Comparison of ENCODE assay signal across 1 cellular context in the genomic region with DNA sequence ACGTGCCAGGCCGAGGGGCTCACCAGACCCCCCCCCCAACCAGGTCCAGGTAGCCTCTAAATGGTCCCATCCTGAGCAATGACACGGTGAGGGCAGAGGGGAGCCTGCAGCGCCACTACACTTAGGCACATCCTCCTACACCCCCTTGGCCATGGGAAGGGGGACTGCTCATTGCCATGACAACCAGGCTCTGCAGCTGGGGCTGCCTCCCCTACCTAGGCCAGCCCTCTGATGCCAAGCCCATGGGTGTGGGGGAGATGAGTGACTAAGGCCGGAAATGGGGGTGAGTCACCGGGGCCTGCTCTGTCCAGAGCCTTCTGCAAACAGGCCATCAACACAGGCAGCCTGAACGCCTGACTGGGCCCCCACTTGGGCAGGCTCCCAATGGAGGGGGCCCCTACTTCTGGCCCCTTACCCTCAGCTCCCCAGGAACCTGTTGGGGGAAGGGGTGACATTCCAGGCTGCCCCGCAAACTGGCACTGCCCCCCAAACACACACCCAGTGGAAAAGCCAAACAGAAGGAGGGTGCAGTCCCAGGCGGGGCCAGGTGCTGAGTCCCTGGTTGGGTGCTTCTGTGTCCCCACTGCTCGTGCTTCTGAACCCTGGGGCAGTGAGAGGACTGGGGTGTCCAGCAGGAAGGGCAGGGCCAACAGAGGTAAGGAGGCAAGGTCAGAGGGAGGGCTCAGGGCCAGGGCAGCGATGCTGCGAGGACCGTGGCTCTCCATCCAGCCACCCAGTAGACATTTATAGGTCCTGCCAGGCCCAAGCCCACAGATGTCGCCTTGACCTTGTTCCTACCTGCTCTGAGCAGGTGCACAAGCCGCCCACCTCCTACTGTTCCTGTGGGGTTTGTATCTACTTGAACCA.
A peak's percentile ranks its signal among the peaks of the same experiment; 100 is the strongest.
TF ChIP-seq lines count a peak whose summit lies in the region.

No MANE protein-coding gene starts in this region.

TF ChIP-seq in HepG2, 621 proteins besides CTCF, POLR2A, EP300 and RAD21 (continued from another document and continues in another):
- TF ChIP-seq, protein P1, sequence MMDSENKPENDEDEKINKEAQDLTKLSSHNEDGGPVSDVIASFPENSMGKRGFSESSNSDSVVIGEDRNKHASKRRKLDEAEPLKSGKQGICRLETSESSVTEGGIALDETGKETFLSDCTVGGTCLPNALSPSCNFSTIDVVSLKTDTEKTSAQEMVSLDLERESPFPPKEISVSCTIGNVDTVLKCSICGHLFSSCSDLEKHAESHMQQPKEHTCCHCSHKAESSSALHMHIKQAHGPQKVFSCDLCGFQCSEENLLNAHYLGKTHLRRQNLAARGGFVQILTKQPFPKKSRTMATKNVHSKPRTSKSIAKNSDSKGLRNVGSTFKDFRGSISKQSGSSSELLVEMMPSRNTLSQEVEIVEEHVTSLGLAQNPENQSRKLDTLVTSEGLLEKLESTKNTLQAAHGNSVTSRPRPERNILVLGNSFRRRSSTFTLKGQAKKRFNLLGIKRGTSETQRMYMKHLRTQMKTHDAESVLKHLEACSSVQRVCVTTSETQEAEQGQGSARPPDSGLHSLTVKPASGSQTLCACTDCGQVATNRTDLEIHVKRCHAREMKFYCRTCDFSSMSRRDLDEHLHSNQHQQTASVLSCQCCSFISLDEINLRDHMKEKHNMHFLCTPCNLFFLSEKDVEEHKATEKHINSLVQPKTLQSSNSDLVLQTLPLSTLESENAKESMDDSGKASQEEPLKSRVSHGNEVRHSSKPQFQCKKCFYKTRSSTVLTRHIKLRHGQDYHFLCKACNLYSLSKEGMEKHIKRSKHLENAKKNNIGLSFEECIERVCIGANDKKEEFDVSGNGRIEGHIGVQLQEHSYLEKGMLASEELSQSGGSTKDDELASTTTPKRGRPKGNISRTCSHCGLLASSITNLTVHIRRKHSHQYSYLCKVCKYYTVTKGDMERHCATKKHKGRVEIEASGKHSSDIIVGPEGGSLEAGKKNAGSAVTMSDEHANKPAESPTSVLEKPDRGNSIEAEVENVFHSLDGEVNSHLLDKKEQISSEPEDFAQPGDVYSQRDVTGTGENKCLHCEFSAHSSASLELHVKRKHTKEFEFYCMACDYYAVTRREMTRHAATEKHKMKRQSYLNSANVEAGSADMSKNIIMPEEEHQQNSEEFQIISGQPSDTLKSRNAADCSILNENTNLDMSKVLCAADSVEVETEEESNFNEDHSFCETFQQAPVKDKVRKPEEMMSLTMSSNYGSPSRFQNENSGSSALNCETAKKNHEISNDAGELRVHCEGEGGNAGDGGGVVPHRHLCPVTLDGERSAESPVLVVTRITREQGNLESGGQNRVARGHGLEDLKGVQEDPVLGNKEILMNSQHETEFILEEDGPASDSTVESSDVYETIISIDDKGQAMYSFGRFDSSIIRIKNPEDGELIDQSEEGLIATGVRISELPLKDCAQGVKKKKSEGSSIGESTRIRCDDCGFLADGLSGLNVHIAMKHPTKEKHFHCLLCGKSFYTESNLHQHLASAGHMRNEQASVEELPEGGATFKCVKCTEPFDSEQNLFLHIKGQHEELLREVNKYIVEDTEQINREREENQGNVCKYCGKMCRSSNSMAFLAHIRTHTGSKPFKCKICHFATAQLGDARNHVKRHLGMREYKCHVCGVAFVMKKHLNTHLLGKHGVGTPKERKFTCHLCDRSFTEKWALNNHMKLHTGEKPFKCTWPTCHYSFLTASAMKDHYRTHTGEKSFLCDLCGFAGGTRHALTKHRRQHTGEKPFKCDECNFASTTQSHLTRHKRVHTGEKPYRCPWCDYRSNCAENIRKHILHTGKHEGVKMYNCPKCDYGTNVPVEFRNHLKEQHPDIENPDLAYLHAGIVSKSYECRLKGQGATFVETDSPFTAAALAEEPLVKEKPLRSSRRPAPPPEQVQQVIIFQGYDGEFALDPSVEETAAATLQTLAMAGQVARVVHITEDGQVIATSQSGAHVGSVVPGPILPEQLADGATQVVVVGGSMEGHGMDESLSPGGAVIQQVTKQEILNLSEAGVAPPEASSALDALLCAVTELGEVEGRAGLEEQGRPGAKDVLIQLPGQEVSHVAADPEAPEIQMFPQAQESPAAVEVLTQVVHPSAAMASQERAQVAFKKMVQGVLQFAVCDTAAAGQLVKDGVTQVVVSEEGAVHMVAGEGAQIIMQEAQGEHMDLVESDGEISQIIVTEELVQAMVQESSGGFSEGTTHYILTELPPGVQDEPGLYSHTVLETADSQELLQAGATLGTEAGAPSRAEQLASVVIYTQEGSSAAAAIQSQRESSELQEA (CRISPR knock-in tag; IDR thresholded peaks at IDR 0.05; ENCODE audit: not compliant biosample characterization) = peak; percentile 77
- TF ChIP-seq PHB2 (IDR thresholded peaks at IDR 0.05; ENCODE audit: partially characterized antibody) (no peak), HMG20B (CRISPR knock-in tag; conservative IDR thresholded peaks at IDR 0.05) (0 out of 2 replicates have a peak, but pooled peaks have one; percentile 26), SP4 (CRISPR knock-in tag; IDR thresholded peaks at IDR 0.05) (no peak; the same call in 1 of the 2 replicates), RFX3 (CRISPR knock-in tag; IDR thresholded peaks at IDR 0.05) (peak; percentile 87), NFE2L2 (IDR thresholded peaks at IDR 0.05; ENCODE audit: low read length) (no peak), RXRB (CRISPR knock-in tag; IDR thresholded peaks at IDR 0.05; ENCODE audit: borderline replicate concordance) (peak; percentile 69; the same call in 1 of the 2 replicates), TOE1 (CRISPR knock-in tag; IDR thresholded peaks at IDR 0.05) (no peak), TMF1 (CRISPR knock-in tag; IDR thresholded peaks at IDR 0.05; ENCODE audit: low read depth) (no peak), MXI1 (IDR thresholded peaks at IDR 0.05; ENCODE audit: borderline replicate concordance, low read depth, low read length) (peak; percentile 42; the same call in 1 of the 3 replicates), KAT8 (CRISPR knock-in tag; IDR thresholded peaks at IDR 0.05) (peak; percentile 39; the same call in 1 of the 2 replicates), ZNF850 (CRISPR knock-in tag; conservative IDR thresholded peaks at IDR 0.05) (no peak), U2AF2 (IDR thresholded peaks at IDR 0.05; ENCODE audit: low read depth, low read length) (peak; percentile 93; the same call in 1 of the 2 replicates), TAF1 (CRISPR knock-in tag; IDR thresholded peaks at IDR 0.05) (peak; percentile 44; the same call in 1 of the 2 replicates), YEATS2 (CRISPR knock-in tag; IDR thresholded peaks at IDR 0.05; ENCODE audit: borderline replicate concordance) (peak; percentile 59; the same call in 1 of the 2 replicates), SOX5 (CRISPR knock-in tag; IDR thresholded peaks at IDR 0.05; ENCODE audit: borderline replicate concordance) (peak; percentile 14), CEBPG (CRISPR knock-in tag; IDR thresholded peaks at IDR 0.05) (no peak), SP1 (IDR thresholded peaks at IDR 0.05) (no peak), SP1 (CRISPR knock-in tag; IDR thresholded peaks at IDR 0.05) (peak; percentile 41; the same call in 1 of the 2 replicates), CHD2 (IDR thresholded peaks at IDR 0.05; ENCODE audit: low read depth, low read length) (no peak), ZNF20 (CRISPR knock-in tag; IDR thresholded peaks at IDR 0.05) (no peak), ZBTB1 (CRISPR knock-in tag; IDR thresholded peaks at IDR 0.05; ENCODE audit: borderline replicate concordance) (no peak), ZNF264 (CRISPR knock-in tag; IDR thresholded peaks at IDR 0.05) (no peak; the same call in 1 of the 2 replicates), ZFP41 (CRISPR knock-in tag; IDR thresholded peaks at IDR 0.05; ENCODE audit: borderline replicate concordance) (no peak), SALL2 (CRISPR knock-in tag; IDR thresholded peaks at IDR 0.05) (no peak), ZNF776 (CRISPR knock-in tag; IDR thresholded peaks at IDR 0.05) (peak; percentile 88; the same call in 1 of the 2 replicates), ATRX (CRISPR knock-in tag; IDR thresholded peaks at IDR 0.05; ENCODE audit: borderline replicate concordance) (no peak), NFATC3 (CRISPR knock-in tag; IDR thresholded peaks at IDR 0.05) (peak; percentile 92; the same call in 1 of the 2 replicates), NAIF1 (CRISPR knock-in tag; IDR thresholded peaks at IDR 0.05; ENCODE audit: borderline replicate concordance) (no peak), ISX (CRISPR knock-in tag; conservative IDR thresholded peaks at IDR 0.05) (no peak), KDM2A (CRISPR knock-in tag; IDR thresholded peaks at IDR 0.05; ENCODE audit: borderline replicate concordance, low read depth) (no peak; the same call in 1 of the 2 replicates), MED1 (CRISPR knock-in tag; IDR thresholded peaks at IDR 0.05) (peak; percentile 65; the same call in 1 of the 2 replicates), NCOR1 (IDR thresholded peaks at IDR 0.05; ENCODE audit: borderline replicate concordance, low read length) (no peak), ZNF562 (CRISPR knock-in tag; IDR thresholded peaks at IDR 0.05; ENCODE audit: borderline replicate concordance) (no peak), BRCA1 (CRISPR knock-in tag; IDR thresholded peaks at IDR 0.05) (no peak)
- TF ChIP-seq, protein P2, sequence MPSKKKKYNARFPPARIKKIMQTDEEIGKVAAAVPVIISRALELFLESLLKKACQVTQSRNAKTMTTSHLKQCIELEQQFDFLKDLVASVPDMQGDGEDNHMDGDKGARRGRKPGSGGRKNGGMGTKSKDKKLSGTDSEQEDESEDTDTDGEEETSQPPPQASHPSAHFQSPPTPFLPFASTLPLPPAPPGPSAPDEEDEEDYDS (CRISPR knock-in tag; IDR thresholded peaks at IDR 0.05) = peak; percentile 42; the same call in 1 of the 2 replicates
- TF ChIP-seq, protein P3, sequence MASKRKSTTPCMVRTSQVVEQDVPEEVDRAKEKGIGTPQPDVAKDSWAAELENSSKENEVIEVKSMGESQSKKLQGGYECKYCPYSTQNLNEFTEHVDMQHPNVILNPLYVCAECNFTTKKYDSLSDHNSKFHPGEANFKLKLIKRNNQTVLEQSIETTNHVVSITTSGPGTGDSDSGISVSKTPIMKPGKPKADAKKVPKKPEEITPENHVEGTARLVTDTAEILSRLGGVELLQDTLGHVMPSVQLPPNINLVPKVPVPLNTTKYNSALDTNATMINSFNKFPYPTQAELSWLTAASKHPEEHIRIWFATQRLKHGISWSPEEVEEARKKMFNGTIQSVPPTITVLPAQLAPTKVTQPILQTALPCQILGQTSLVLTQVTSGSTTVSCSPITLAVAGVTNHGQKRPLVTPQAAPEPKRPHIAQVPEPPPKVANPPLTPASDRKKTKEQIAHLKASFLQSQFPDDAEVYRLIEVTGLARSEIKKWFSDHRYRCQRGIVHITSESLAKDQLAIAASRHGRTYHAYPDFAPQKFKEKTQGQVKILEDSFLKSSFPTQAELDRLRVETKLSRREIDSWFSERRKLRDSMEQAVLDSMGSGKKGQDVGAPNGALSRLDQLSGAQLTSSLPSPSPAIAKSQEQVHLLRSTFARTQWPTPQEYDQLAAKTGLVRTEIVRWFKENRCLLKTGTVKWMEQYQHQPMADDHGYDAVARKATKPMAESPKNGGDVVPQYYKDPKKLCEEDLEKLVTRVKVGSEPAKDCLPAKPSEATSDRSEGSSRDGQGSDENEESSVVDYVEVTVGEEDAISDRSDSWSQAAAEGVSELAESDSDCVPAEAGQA (IDR thresholded peaks at IDR 0.05; ENCODE audit: low read depth) = no peak
- TF ChIP-seq, protein P3 (CRISPR knock-in tag; IDR thresholded peaks at IDR 0.05; ENCODE audit: borderline replicate concordance) = no peak
- TF ChIP-seq, protein P4, sequence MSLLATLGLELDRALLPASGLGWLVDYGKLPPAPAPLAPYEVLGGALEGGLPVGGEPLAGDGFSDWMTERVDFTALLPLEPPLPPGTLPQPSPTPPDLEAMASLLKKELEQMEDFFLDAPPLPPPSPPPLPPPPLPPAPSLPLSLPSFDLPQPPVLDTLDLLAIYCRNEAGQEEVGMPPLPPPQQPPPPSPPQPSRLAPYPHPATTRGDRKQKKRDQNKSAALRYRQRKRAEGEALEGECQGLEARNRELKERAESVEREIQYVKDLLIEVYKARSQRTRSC (CRISPR knock-in tag; IDR thresholded peaks at IDR 0.05; ENCODE audit: low read depth) = no peak
- TF ChIP-seq, protein P5, sequence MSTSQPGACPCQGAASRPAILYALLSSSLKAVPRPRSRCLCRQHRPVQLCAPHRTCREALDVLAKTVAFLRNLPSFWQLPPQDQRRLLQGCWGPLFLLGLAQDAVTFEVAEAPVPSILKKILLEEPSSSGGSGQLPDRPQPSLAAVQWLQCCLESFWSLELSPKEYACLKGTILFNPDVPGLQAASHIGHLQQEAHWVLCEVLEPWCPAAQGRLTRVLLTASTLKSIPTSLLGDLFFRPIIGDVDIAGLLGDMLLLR (CRISPR knock-in tag; IDR thresholded peaks at IDR 0.05) = no peak
- TF ChIP-seq, protein P6, sequence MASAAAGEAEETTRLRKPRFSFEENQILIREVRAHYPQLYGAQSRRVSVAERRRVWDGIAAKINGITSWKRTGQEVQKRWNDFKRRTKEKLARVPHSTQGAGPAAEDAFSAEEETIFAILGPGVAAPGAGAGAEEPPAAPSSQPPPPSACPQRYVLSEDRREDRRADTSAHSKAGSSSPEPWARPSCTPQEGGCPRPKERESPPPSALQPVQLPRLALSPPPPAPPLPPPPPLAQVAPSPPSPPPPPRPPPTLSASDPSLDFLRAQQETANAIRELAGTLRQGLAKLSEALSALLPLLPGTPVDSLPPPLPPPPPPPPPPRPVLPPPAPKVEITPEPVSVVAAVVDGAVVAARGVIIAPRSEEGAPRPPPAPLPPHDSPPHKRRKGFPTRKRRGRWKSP (CRISPR knock-in tag; IDR thresholded peaks at IDR 0.05) = no peak
